In genomic region chr2:110667061-110667460, GRCh38 we compare ENCODE assay signal across 23 cellular contexts. TPM values are rescaled to one million over a fixed set of nuclear protein-coding genes. Genes with fewer than 3 reads are reported as not detected.
A peak's percentile ranks its signal among the peaks of the same experiment; 100 is the strongest.
DNase-seq lines count a peak whose midpoint lies in the region; ATAC-seq, FAIRE-seq and TF ChIP-seq lines count a peak whose summit lies in the region.
"Had no signal": no experiment of that assay in that cellular context is flagged by ENCODE, and none has a peak within 500 bp of the region (broad histone marks: within the 10 kb centered on the region; RNA-seq: fewer than 3 reads in every experiment).

No MANE protein-coding gene starts in this region.

- in situ Hi-C loops in K562 (cut with MboI), result no loop called here

- H3K9ac ChIP-seq in SK-N-SH (no peak overlapping the region), K562 (ENCODE audit: insufficient read depth in 1 of 2, low read depth in 2 of 2, low read length in 2 of 2) (no peak overlapping the region)
- H3K9ac ChIP-seq: BLaER1 treated with 17β-estradiol and CSF1 and Interleukin-3, amounts not matched to agents 10 nM and 100 nM had no signal

- H3K9me3 ChIP-seq in SK-N-SH (no peaks in the 10 kb centered on the region), K562 (replicated peaks; ENCODE audit: control insufficient read depth, insufficient read depth, low read depth, low read length) (no peaks in the 10 kb centered on the region)
- H3K9me3 ChIP-seq: BLaER1 treated with 17β-estradiol and CSF1 and Interleukin-3, amounts not matched to agents 10 nM and 100 nM; SJSA1 had no signal

- H3F3A ChIP-seq in SK-N-SH (replicated peaks; ENCODE audit: insufficient read depth), result peaks cover 16% of the 10 kb centered on the region

- intact Hi-C loops in K562 (cut with micrococcal nuclease), result no loop called here
- intact Hi-C loops in activated T-helper 1 cell treated with anti-CD3 and anti-CD28 coated beads, Interleukin-12 subunit alpha, Interleukin-12 subunit beta, Interleukin-2, Interleukin-4 antibody, amounts not matched to agents 30 ng/mL and 10 ng/mL and 1 ng/mL, durations not matched to agents 14 hours and 24 hours and 36 hours (cut with micrococcal nuclease), result no loop called here

- H2AFZ ChIP-seq in SK-N-SH (ENCODE audit: low read depth) (no peak overlapping the region), K562 (ENCODE audit: low read depth, low read length) (no peak overlapping the region)

- H3K4me1 Mint-ChIP-seq in activated T-helper 1 cell treated with anti-CD3 and anti-CD28 coated beads, Interleukin-12 subunit alpha, Interleukin-12 subunit beta, Interleukin-2, Interleukin-4 antibody, amounts not matched to agents 30 ng/mL and 10 ng/mL and 1 ng/mL, durations not matched to agents 14 hours and 24 hours and 36 hours (ENCODE audit: low read depth), result peaks cover 41% of the 10 kb centered on the region

- peaks cover 33% of the 10 kb centered on the region; the same call in 1 of the 2 replicates for H3K79me2 ChIP-seq in SK-N-SH (ENCODE audit: insufficient read depth)
- H3K79me2 ChIP-seq in K562 (ENCODE audit: control insufficient read depth, insufficient read depth, low read length), result peaks cover 32% of the 10 kb centered on the region

- no peak for TF ChIP-seq POLR2A in K562 (conservative IDR thresholded peaks at IDR 0.05)

- no peaks in the 10 kb centered on the region for H3K27me3 Mint-ChIP-seq in activated T-helper 1 cell treated with anti-CD3 and anti-CD28 coated beads, Interleukin-12 subunit alpha, Interleukin-12 subunit beta, Interleukin-2, Interleukin-4 antibody, amounts not matched to agents 30 ng/mL and 10 ng/mL and 1 ng/mL, durations not matched to agents 14 hours and 24 hours and 36 hours (ENCODE audit: insufficient read depth)

- no peaks in the 10 kb centered on the region for H3K4me1 ChIP-seq in SK-N-SH (ENCODE audit: control insufficient read depth in 1 of 2, insufficient read depth in 2 of 2, low read depth in 1 of 2, low read length in 1 of 2)
- no peaks in the 10 kb centered on the region for H3K4me1 ChIP-seq in K562 (replicated peaks in 1 of 2; ENCODE audit: control insufficient read depth in 2 of 2, insufficient read depth in 2 of 2, low read length in 2 of 2)
- H3K4me1 ChIP-seq: BLaER1 treated with 17β-estradiol and CSF1 and Interleukin-3, amounts not matched to agents 10 nM and 100 nM; SJSA1 had no signal

- POLR2A ChIA-PET in SK-N-SH (lab: Yijun Ruan, JAX) (no interaction called here), K562 (lab: Yijun Ruan, JAX) (interaction anchor here (1.0 kb wide), 1 partner anchor 18 kb away, joined by 4 read pairs; no protein-coding TSS in a partner anchor)

- H3K9me3 Mint-ChIP-seq in activated T-helper 1 cell treated with anti-CD3 and anti-CD28 coated beads, Interleukin-12 subunit alpha, Interleukin-12 subunit beta, Interleukin-2, Interleukin-4 antibody, amounts not matched to agents 30 ng/mL and 10 ng/mL and 1 ng/mL, durations not matched to agents 14 hours and 24 hours and 36 hours, result no peaks in the 10 kb centered on the region
- H3K9me3 Mint-ChIP-seq: CD8-positive, alpha-beta T cell had no signal

- no peak overlapping the region for H3K4me3 Mint-ChIP-seq in activated T-helper 1 cell treated with anti-CD3 and anti-CD28 coated beads, Interleukin-12 subunit alpha, Interleukin-12 subunit beta, Interleukin-2, Interleukin-4 antibody, amounts not matched to agents 30 ng/mL and 10 ng/mL and 1 ng/mL, durations not matched to agents 14 hours and 24 hours and 36 hours
- H3K4me3 Mint-ChIP-seq: CD8-positive, alpha-beta T cell had no signal

- H3K4me2 ChIP-seq in SK-N-SH (no peak overlapping the region), K562 (ENCODE audit: insufficient read depth, low read length) (no peak overlapping the region)
- H3K4me2 ChIP-seq: BLaER1 treated with 17β-estradiol and CSF1 and Interleukin-3, amounts not matched to agents 10 nM and 100 nM had no signal

- CTCF ChIA-PET in SK-N-SH (lab: Yijun Ruan, JAX), result interaction anchor here (2.1 kb wide), 1 partner anchor 11 kb away, joined by 5 read pairs; the partner anchor contains the start of gene BUB1
- CTCF ChIA-PET in K562 (lab: Yijun Ruan, JAX; ENCODE audit: low intra/inter-chr PET ratio), result no interaction called here

- no peaks in the 10 kb centered on the region for H4K20me1 ChIP-seq in SK-N-SH (ENCODE audit: insufficient read depth)
- H4K20me1 ChIP-seq in K562 (replicated peaks; ENCODE audit: control insufficient read depth, insufficient read depth, low read length), result no peaks in the 10 kb centered on the region

- no peak overlapping the region; a peak in 1 of 4 replicates for H3K27ac ChIP-seq in SK-N-SH (ENCODE audit: low read depth in 2 of 2, low read length in 1 of 2)
- H3K27ac ChIP-seq in K562 (ENCODE audit: extremely low read depth, low read depth, low read length), result 0 out of 3 replicates have a peak overlapping the region, but pooled peaks have one; percentile 15
- H3K27ac ChIP-seq: 22Rv1; BLaER1 treated with 17β-estradiol and CSF1 and Interleukin-3, amounts not matched to agents 10 nM and 100 nM; SJSA1 had no signal

- H3K4me3 ChIP-seq in SK-N-SH (ENCODE audit: low read depth in 2 of 2, low read length in 1 of 2), result no peak overlapping the region
- no peak overlapping the region for H3K4me3 ChIP-seq in K562
- H3K4me3 ChIP-seq: BLaER1 treated with 17β-estradiol and CSF1 and Interleukin-3, amounts not matched to agents 10 nM and 100 nM; SJSA1 had no signal

- TF ChIP-seq RAD21 in SK-N-SH (IDR thresholded peaks at IDR 0.05; ENCODE audit: low read length) (no peak), K562 (CRISPR knock-in tag; conservative IDR thresholded peaks at IDR 0.05 in 1 of 2, IDR thresholded peaks at IDR 0.05 in 1 of 2) (no peak)

- TF ChIP-seq EP300 in SK-N-SH (IDR thresholded peaks at IDR 0.05; ENCODE audit: borderline replicate concordance in 1 of 2, low read depth in 1 of 2, low read length in 1 of 2) (no peak), K562 (IDR thresholded peaks at IDR 0.05; ENCODE audit: low read length) (no peak)

- peaks cover 38 to 46% of the 10 kb centered on the region in 2 experiments for H3K36me3 ChIP-seq in SK-N-SH (replicated peaks in 1 of 2; ENCODE audit: control insufficient read depth in 1 of 2, insufficient read depth in 2 of 2, low read length in 1 of 2)
- peaks cover 98% of the 10 kb centered on the region for H3K36me3 ChIP-seq in K562 (ENCODE audit: control insufficient read depth, insufficient read depth, low read length)

- TF ChIP-seq CTCF in SK-N-SH (IDR thresholded peaks at IDR 0.05) (no peak), K562 (IDR thresholded peaks at IDR 0.05 in 2 of 3, conservative IDR thresholded peaks at IDR 0.05 in 1 of 3; ENCODE audit: insufficient read depth in 2 of 3, low read depth in 1 of 3, low read length in 3 of 3) (no peak)

- no TSS peak for BruUV-seq in K562 (replicated peaks; lab: Mats Ljungman, UMichigan)

- no peak overlapping the region for H3K27ac Mint-ChIP-seq in activated T-helper 1 cell treated with anti-CD3 and anti-CD28 coated beads, Interleukin-12 subunit alpha, Interleukin-12 subunit beta, Interleukin-2, Interleukin-4 antibody, amounts not matched to agents 30 ng/mL and 10 ng/mL and 1 ng/mL, durations not matched to agents 14 hours and 24 hours and 36 hours
- H3K27ac Mint-ChIP-seq: CD8-positive, alpha-beta T cell had no signal

- 94% methylated on average over 3 of the region's 3 CpGs for WGBS in SK-N-SH (ENCODE audit: low lambda C conversion rate)
- 96% methylated on average over 3 of the region's 3 CpGs for WGBS in K562 (ENCODE audit: insufficient coverage, low coverage, missing lambda C conversion rate)

- no peaks in the 10 kb centered on the region for H3K27me3 ChIP-seq in SK-N-SH (ENCODE audit: insufficient read depth)
- H3K27me3 ChIP-seq in K562 (ENCODE audit: control insufficient read depth in 2 of 2, insufficient read depth in 2 of 2, low read length in 2 of 2), result no peaks in the 10 kb centered on the region
- H3K27me3 ChIP-seq: BLaER1 treated with 17β-estradiol and CSF1 and Interleukin-3, amounts not matched to agents 10 nM and 100 nM; SJSA1 had no signal

- no peaks in the 10 kb centered on the region for H3K9me1 ChIP-seq in K562 (ENCODE audit: control insufficient read depth, insufficient read depth, low read length)

- peaks cover 54% of the 10 kb centered on the region for H3K36me3 Mint-ChIP-seq in activated T-helper 1 cell treated with anti-CD3 and anti-CD28 coated beads, Interleukin-12 subunit alpha, Interleukin-12 subunit beta, Interleukin-2, Interleukin-4 antibody, amounts not matched to agents 30 ng/mL and 10 ng/mL and 1 ng/mL, durations not matched to agents 14 hours and 24 hours and 36 hours (ENCODE audit: low read depth)

- ATAC-seq in SK-N-SH treated with all-trans-retinoic acid at 6 μM for 48 hours (peak; percentile 45; the same call in 2 of the 3 replicates), K562 (no peak), left lobe of liver (peak; percentile 57), HG03439 (IDR thresholded peaks at IDR 0.05; ENCODE audit: unreplicated experiment) (no peak), HG03159 (IDR thresholded peaks at IDR 0.05; ENCODE audit: unreplicated experiment) (no peak)
- ATAC-seq: CD8-positive, alpha-beta T cell; HCT116 had no signal

- DNase-seq in SK-N-SH (no peak), K562 (ENCODE audit: extremely low read depth in 1 of 4, low spot score in 3 of 4) (no peak), left lobe of liver (ENCODE audit: low spot score) (no peak)
- DNase-seq in activated T-helper 1 cell treated with anti-CD3 and anti-CD28 coated beads, Interleukin-12 subunit alpha, Interleukin-12 subunit beta, Interleukin-2, Interleukin-4 antibody, amounts not matched to agents 30 ng/mL and 10 ng/mL and 1 ng/mL, durations not matched to agents 14 hours and 24 hours and 36 hours (ENCODE audit: low spot score), result no peak
- DNase-seq: CD8-positive, alpha-beta T cell; DMS79 treated with DMSO at 0.1 percent for 48 hours; GF-D8; NCI-H1048; NCI-H1417; NCI-H1694; NCI-H2029 treated with DMSO at 0.1 percent for 48 hours; NCI-H510A; NCI-H69; Right ventricle myocardium superior; RPMI8226 had no signal

- no peaks in the 10 kb centered on the region for H3K9me2 ChIP-seq in SK-N-SH

- FAIRE-seq in K562 (lab: Jason Lieb, UNC), result no peak
- FAIRE-seq: GM12891 had no signal

RNA-seq across cellular contexts. Expression of gene BUB1, which starts 10.8 kb away (rescaled TPM):
- polyA plus RNA-seq in SK-N-SH (2012; rRNA removed) (9.0 and 10.9 TPM in 2 replicates), K562 (2011; rRNA removed) (188 and 247 TPM in 2 replicates), K562 (2014; fragmentation: Illumina TruSeq; extraction: Trizol) (101 and 119 TPM in 2 replicates), K562 (2014; fragmentation: Nextera tagmentation; extraction: Ambion mirVana) (100 to 1,000 TPM in 1 of 2 experiments, 10 to 100 TPM in 1; 73.4 to 118 TPM), K562 (2014; rRNA removed) (85.3 and 92.0 TPM in 2 replicates)
- 10.9 and 11.8 TPM in 2 replicates for polyA plus RNA-seq in SK-N-SH (2012; cell fraction: cytosol; rRNA removed)
- polyA plus RNA-seq in SK-N-SH (2012; cell fraction: nucleus; rRNA removed), result 7.4 and 14.8 TPM in 2 replicates
- 202 and 532 TPM in 2 replicates for total RNA-seq in K562 (2011; cell fraction: chromatin; rRNA removed; ENCODE audit: low replicate concordance)
- total RNA-seq in K562 (2011; cell fraction: nucleolus; rRNA removed), result 140 and 174 TPM in 2 replicates
- total RNA-seq in K562 (2011; cell fraction: nucleoplasm; rRNA removed), result 320 and 382 TPM in 2 replicates
- total RNA-seq in K562 (2014; rRNA removed) (82.7 and 86.1 TPM in 2 replicates), K562 (2014; rRNA removed; fragmentation: Illumina TruSeq; extraction: Trizol) (139 and 151 TPM in 2 replicates), K562 (2015; rRNA removed; fragmentation: Illumina TruSeq; extraction: Trizol) (133 and 147 TPM in 2 replicates), K562 (2021) (88.8 and 93.0 TPM in 2 replicates), left lobe of liver (0.88 TPM)
- polyA plus RNA-seq in K562 (2011; cell fraction: cytosol; rRNA removed), result 61.6 and 97.3 TPM in 2 replicates
- 99.5 and 147 TPM in 2 replicates for polyA plus RNA-seq in K562 (2011; cell fraction: nucleus; rRNA removed)
- polyA plus RNA-seq in K562 (2012), result 53.5 and 75.2 TPM in 2 replicates
- 322 and 339 TPM in 2 replicates for polyA minus RNA-seq in K562 (2011; rRNA and poly(A)+ RNA removed)
- 116 and 125 TPM in 2 replicates for polyA minus RNA-seq in K562 (2011; cell fraction: cytosol; rRNA and poly(A)+ RNA removed)
- 137 and 229 TPM in 2 replicates for polyA minus RNA-seq in K562 (2011; cell fraction: nucleus; rRNA and poly(A)+ RNA removed)
- total RNA-seq in activated T-helper 1 cell treated with anti-CD3 and anti-CD28 coated beads, Interleukin-12 subunit alpha, Interleukin-12 subunit beta, Interleukin-2, Interleukin-4 antibody, amounts not matched to agents 30 ng/mL and 10 ng/mL and 1 ng/mL, durations not matched to agents 14 hours and 24 hours and 36 hours, result 56.1 and 61.9 TPM in 2 replicates

Comparison
In these comparisons a context has a peak if more than half of its experiments do, and no peak if none do; other contexts are left out.
1. ATAC-seq: peak in SK-N-SH treated with all-trans-retinoic acid at 6 μM for 48 hours (single experiment) and left lobe of liver (single experiment); none in K562 (single experiment), HG03439 (single experiment) and HG03159 (single experiment).
2. RNA of gene BUB1, which starts 10.8 kb away (total RNA-seq): 82.7 to 532 TPM in K562 and 56.1 to 61.9 TPM in activated T-helper 1 cell treated with anti-CD3 and anti-CD28 coated beads, Interleukin-12 subunit alpha, Interleukin-12 subunit beta, Interleukin-2, Interleukin-4 antibody, amounts not matched to agents 30 ng/mL and 10 ng/mL and 1 ng/mL, durations not matched to agents 14 hours and 24 hours and 36 hours; 0.88 TPM in left lobe of liver (single experiment); every median in the first group is over 10 times any median in the second.